8 cellular contexts compared by ENCODE assay signal in the genomic region with DNA sequence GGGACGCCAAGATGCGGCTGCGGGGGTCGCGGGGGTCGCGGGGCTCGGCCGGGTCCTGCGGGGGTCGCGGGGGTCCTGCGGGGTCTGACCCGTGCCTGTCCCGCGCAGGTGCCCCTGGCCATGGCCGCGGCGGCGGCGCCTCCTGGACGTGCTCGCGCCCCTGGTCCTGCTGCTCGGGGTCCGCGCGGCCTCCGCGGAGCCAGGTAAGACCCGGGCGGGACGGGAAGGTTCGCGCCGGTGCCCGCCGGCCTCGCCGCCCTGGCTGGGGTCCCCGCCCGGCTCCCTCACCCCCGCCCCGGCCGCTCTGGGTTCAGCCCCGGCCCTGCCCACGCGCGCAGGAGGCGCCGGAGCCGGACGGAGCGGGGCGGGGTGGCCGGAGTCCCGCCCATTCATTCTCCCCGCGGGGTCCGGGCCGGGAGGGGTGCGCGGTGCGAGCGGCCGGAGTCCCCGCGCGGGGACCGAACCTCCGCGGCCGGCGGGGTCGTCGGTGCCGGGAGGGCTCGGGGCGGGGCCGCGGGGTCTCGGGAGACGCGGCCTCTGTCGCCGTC. TPM values are rescaled to one million over a fixed set of nuclear protein-coding genes. Genes with fewer than 3 reads are reported as not detected.
DNase-seq lines count a peak whose midpoint lies in the region; ATAC-seq, FAIRE-seq and TF ChIP-seq lines count a peak whose summit lies in the region.

No MANE protein-coding gene starts in this region.

- no TSS peak for BruUV-seq in OCI-LY7 (replicated peaks; lab: Mats Ljungman, UMichigan)

- POLR2A ChIA-PET in OCI-LY7 (lab: Charles Lee) = no interaction called here

- no peak overlapping the region for H3K4me3 Mint-ChIP-seq in GM23338

- H3K4me1 Mint-ChIP-seq in GM23338 = peaks cover 59% of the 10 kb centered on the region

- peak overlapping the region; percentile 66 for H3K9ac ChIP-seq in skeletal muscle satellite cell (ENCODE audit: low read depth, low read length)

- H3K4me1 ChIP-seq in GM23338 (ENCODE audit: insufficient read depth) (peaks cover 41% of the 10 kb centered on the region), skeletal muscle satellite cell (ENCODE audit: control insufficient read depth, insufficient read depth, low read length) (peaks cover 26% of the 10 kb centered on the region), OCI-LY7 (ENCODE audit: insufficient read depth, low read length, poor library complexity, severe bottlenecking) (no peaks in the 10 kb centered on the region)

- peaks cover 5% of the 10 kb centered on the region for H3K9me3 ChIP-seq in skeletal muscle satellite cell (replicated peaks; ENCODE audit: low read length)
- H3K9me3 ChIP-seq in OCI-LY7 (ENCODE audit: low read length) = no peaks in the 10 kb centered on the region

- peaks cover 29% of the 10 kb centered on the region for H3K27me3 Mint-ChIP-seq in GM23338 (ENCODE audit: insufficient read depth, low read depth, poor library complexity)

- TF ChIP-seq CTCF in GM23338 (conservative IDR thresholded peaks at IDR 0.05; ENCODE audit: low read depth in 2 of 2) (no peak), WI38 (IDR thresholded peaks at IDR 0.05; ENCODE audit: low read depth, low read length) (no peak), OCI-LY7 (conservative IDR thresholded peaks at IDR 0.05; ENCODE audit: low read length) (no peak)

- H3K9me3 Mint-ChIP-seq in GM23338 = peaks cover 13% of the 10 kb centered on the region

- H3K4me3 ChIP-seq in GM23338 (peak overlapping the region; percentile 86), WI38 (ENCODE audit: low read depth, low read length) (peak overlapping the region; percentile 64), skeletal muscle satellite cell (ENCODE audit: low read length) (peak overlapping the region; percentile 74), OCI-LY7 (ENCODE audit: low read depth, low read length, poor library complexity, severe bottlenecking) (no peak overlapping the region)

- no peak overlapping the region for H3K27ac Mint-ChIP-seq in GM23338

- peaks cover 5% of the 10 kb centered on the region; the same call in 1 of the 2 replicates for H3K27me3 ChIP-seq in GM23338 (ENCODE audit: insufficient read depth)
- H3K27me3 ChIP-seq in skeletal muscle satellite cell (ENCODE audit: control insufficient read depth, insufficient read depth, low read length) = peaks cover 22% of the 10 kb centered on the region

- peaks cover 25% of the 10 kb centered on the region for H3K36me3 Mint-ChIP-seq in GM23338 (ENCODE audit: low read depth)

- intact Hi-C loops in left ventricle myocardium superior (cut with micrococcal nuclease) = no loop called here
- intact Hi-C loops in OCI-LY7 (cut with micrococcal nuclease; ENCODE audit: unreplicated experiment) = no loop called here

- H3K79me2 ChIP-seq in GM23338 (replicated peaks; ENCODE audit: insufficient read depth) = peaks cover 45% of the 10 kb centered on the region
- no peaks in the 10 kb centered on the region for H3K79me2 ChIP-seq in OCI-LY7 (ENCODE audit: insufficient read depth, low read depth, low read length)

- H4K20me1 ChIP-seq in GM23338 (replicated peaks; ENCODE audit: insufficient read depth) = peaks cover 22% of the 10 kb centered on the region
- H4K20me1 ChIP-seq in OCI-LY7 (ENCODE audit: insufficient read depth, low read length) = no peaks in the 10 kb centered on the region

- peaks cover 30% of the 10 kb centered on the region for H3F3A ChIP-seq in GM23338 (replicated peaks; ENCODE audit: low read depth)

- ATAC-seq in GM23338 (no peak), left ventricle myocardium superior (peak; percentile 63), HG03378 (IDR thresholded peaks at IDR 0.05; ENCODE audit: unreplicated experiment) (no peak), HG03196 (IDR thresholded peaks at IDR 0.05; ENCODE audit: unreplicated experiment) (no peak)

- CTCF ChIA-PET in OCI-LY7 (lab: Charles Lee; ENCODE audit: unreplicated experiment) = no interaction called here

- no peak for DNase-seq in GM23338 (ENCODE audit: low spot score)
- peak; percentile 83 for DNase-seq in left ventricle myocardium superior
- DNase-seq in urothelium cell line (ENCODE audit: low spot score) = no peak
- no peak for DNase-seq in OCI-LY7 (ENCODE audit: low spot score)

- H2AFZ ChIP-seq in GM23338 (no peak overlapping the region), OCI-LY7 (ENCODE audit: low read length) (no peak overlapping the region)

- H3K9me2 ChIP-seq in GM23338 (ENCODE audit: insufficient read depth) (0 out of 2 replicates have a peak, but pooled peaks cover 3% of the 10 kb centered on the region), OCI-LY7 (ENCODE audit: insufficient read depth, low read length) (no peaks in the 10 kb centered on the region)

- H3K4me2 ChIP-seq in GM23338 = peak overlapping the region; percentile 97
- peak overlapping the region; percentile 85 for H3K4me2 ChIP-seq in skeletal muscle satellite cell (ENCODE audit: low read length)
- no peak overlapping the region for H3K4me2 ChIP-seq in OCI-LY7 (ENCODE audit: low read length)

- no peak overlapping the region for H3K27ac ChIP-seq in GM23338 (ENCODE audit: low read depth)
- no peak overlapping the region for H3K27ac ChIP-seq in OCI-LY7 (ENCODE audit: low read depth, low read length, poor library complexity, severe bottlenecking)

- no peak for FAIRE-seq in urothelium cell line (lab: Jason Lieb, UNC)

- H3K36me3 ChIP-seq in GM23338 (ENCODE audit: insufficient read depth) = no peaks in the 10 kb centered on the region; the same call in 1 of the 2 replicates
- H3K36me3 ChIP-seq in skeletal muscle satellite cell (ENCODE audit: insufficient read depth, low read length) = no peaks in the 10 kb centered on the region
- H3K36me3 ChIP-seq in OCI-LY7 (ENCODE audit: insufficient read depth, low read length) = no peaks in the 10 kb centered on the region

TF ChIP-seq in GM23338, 12 proteins besides CTCF, POLR2A, EP300 and RAD21:
- no peak for TF ChIP-seq ZNF331 (CRISPR knock-in tag; IDR thresholded peaks at IDR 0.05; ENCODE audit: low read depth)
- TF ChIP-seq CREB1 (CRISPR knock-in tag; IDR thresholded peaks at IDR 0.05; ENCODE audit: low read depth) = no peak
- no peak for TF ChIP-seq EZH2phosphoT487 (IDR thresholded peaks at IDR 0.05; ENCODE audit: unreplicated experiment)
- TF ChIP-seq STAT1 (IDR thresholded peaks at IDR 0.05; ENCODE audit: unreplicated experiment) = no peak
- no peak for TF ChIP-seq JUNB (IDR thresholded peaks at IDR 0.05; ENCODE audit: unreplicated experiment)
- no peak for TF ChIP-seq NANOG (IDR thresholded peaks at IDR 0.05; ENCODE audit: borderline replicate concordance)

RNA-seq across cellular contexts. Expression of a gene that starts 0.4 kb away (rescaled TPM):
- 287 and 430 TPM in 2 replicates for total RNA-seq in GM23338 (2014; rRNA removed; shearing (Covaris generic))
- polyA plus RNA-seq in GM23338 (2016; fragmentation: Nextera tagmentation; extraction: Ambion mirVana) = 38.4 and 45.1 TPM in 2 replicates
- total RNA-seq in left ventricle myocardium superior (52.4 TPM), OCI-LY7 (2022) (0.18 and 0.23 TPM in 2 replicates)
- 25.6 and 40.2 TPM in 2 replicates for total RNA-seq in skeletal muscle satellite cell (2012; rRNA removed)
- 4.9 and 7.4 TPM in 2 replicates for total RNA-seq in OCI-LY7 (2014; rRNA removed; shearing (Covaris generic))
